8 cellular contexts compared by ENCODE assay signal in the genomic region with DNA sequence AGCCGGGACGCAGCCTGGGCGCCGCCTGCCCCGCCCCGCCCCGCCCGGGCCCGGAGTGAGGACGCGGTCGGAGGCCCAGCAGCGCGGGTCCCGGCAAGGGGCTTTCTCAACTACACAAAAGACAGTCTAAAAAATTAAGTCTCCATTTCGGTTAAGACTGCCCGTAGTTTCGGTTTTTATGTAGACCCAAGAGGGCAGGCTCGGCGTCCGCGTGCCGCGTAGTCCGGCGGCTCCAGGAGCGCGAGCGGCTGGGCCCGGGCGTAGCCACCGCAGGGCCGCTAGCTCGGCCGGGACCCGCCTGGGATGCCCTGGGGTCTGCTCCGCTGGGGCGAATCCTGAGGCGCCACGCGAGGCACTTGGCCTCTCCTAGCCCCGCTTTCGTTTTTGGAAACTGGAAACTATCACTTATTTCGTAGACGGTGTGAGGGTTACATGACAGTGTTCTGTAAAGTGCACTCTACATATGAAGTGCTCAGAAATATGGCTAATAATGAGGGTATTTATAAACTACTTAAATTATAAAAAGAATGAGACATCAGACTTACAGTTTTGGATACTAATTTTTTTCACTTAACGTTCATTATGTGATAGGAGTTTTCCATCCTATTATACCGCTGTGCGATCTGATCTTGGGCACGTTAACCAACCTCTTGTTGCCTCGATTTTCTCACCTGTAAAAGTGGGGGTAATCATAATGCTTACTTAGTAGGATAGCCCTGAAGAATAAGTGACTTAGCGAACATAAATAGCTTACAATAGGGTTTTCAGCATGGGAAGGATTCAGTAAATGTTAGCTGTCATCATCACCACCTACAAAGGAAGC. TPM values are rescaled to one million over a fixed set of nuclear protein-coding genes. Genes with fewer than 3 reads are reported as not detected.
A peak's percentile ranks its signal among the peaks of the same experiment; 100 is the strongest.
DNase-seq lines count a peak whose midpoint lies in the region; ATAC-seq and TF ChIP-seq lines count a peak whose summit lies in the region.

No MANE protein-coding gene starts in this region.

- H3K36me3 Mint-ChIP-seq in IgD-negative memory B cell: no peaks in the 10 kb centered on the region

- no peaks in the 10 kb centered on the region for H3K36me3 ChIP-seq in duodenal mucosa (ENCODE audit: control insufficient read depth in 1 of 2, insufficient read depth in 2 of 2, low read length in 2 of 2)
- no peaks in the 10 kb centered on the region for H3K36me3 ChIP-seq in lung (ENCODE audit: control insufficient read depth in 2 of 2, insufficient read depth in 2 of 2, low read length in 2 of 2)

- H3K27ac ChIP-seq in duodenal mucosa (ENCODE audit: low read depth, low read length) (peak overlapping the region; percentile 30), lung (ENCODE audit: low read depth in 1 of 2, low read length in 1 of 2) (peak overlapping the region in 1 of 2 donors; percentile 78)

- peak overlapping the region; percentile 34 to 38 for H3K9ac ChIP-seq in duodenal mucosa (ENCODE audit: low read depth in 1 of 2, low read length in 2 of 2)

- no peaks in the 10 kb centered on the region for H3K9me3 Mint-ChIP-seq in IgD-negative memory B cell

- DNase-seq in GM10248 (ENCODE audit: extremely low spot score) (peak; percentile 52), lung (ENCODE audit: low spot score) (no peak), NOMO-1 treated with dmso at 0.1 percent for 144 hours (lab: John Stamatoyannopoulos, UW; ENCODE audit: unreplicated experiment) (no peak)
- peak; percentile 36 to 37 for DNase-seq in activated CD4-positive, alpha-beta T cell treated with anti-CD3 and anti-CD28 coated beads for 4 hours
- peak; percentile 2 to 8 for DNase-seq in stimulated activated CD8-positive, alpha-beta memory T cell treated with anti-CD3 and anti-CD28 coated beads, Interleukin-4, amount 100 ng/mL, for 4 hours (ENCODE audit: low read depth in 2 of 2, low spot score in 1 of 2)

- WGBS in lung, 2 donors: 5 to 6% methylated on average over 51 of the region's 51 CpGs

- peaks cover 3 to 6% of the 10 kb centered on the region in 2 donors for H3K27me3 ChIP-seq in duodenal mucosa (ENCODE audit: control insufficient read depth in 1 of 2, insufficient read depth in 2 of 2, low read length in 2 of 2)
- H3K27me3 ChIP-seq in lung (ENCODE audit: control insufficient read depth, insufficient read depth): no peaks in the 10 kb centered on the region

- H3K4me3 Mint-ChIP-seq in IgD-negative memory B cell: peak overlapping the region; percentile 74 to 93 (median 90)

- peaks cover 10 to 26% (median 18%) of the 10 kb centered on the region in 3 donors for H3K4me1 Mint-ChIP-seq in IgD-negative memory B cell

- no peak overlapping the region for H3K27ac Mint-ChIP-seq in IgD-negative memory B cell

- peak; percentile 47 for ATAC-seq in GM21576 (IDR thresholded peaks at IDR 0.05; ENCODE audit: unreplicated experiment)
- peak; percentile 81 for ATAC-seq in lung (ENCODE audit: insufficient read depth, low FRiP score)

- POLR2A ChIA-PET in GM10248 (lab: Yijun Ruan, JAX): interaction anchor here (0.6 to 1.0 kb wide), 2 partner anchors 176 to 259 kb away, joined by 4 to 5 read pairs; partner anchors contain the start of gene STK17A

- CTCF ChIA-PET in GM10248 (lab: Yijun Ruan, JAX): interaction anchor here (0.8 to 5.6 kb wide), 5 partner anchors 8 to 178 kb away, joined by 3 to 35 read pairs (median 5); partner anchors contain the start of gene STK17A

- no peaks in the 10 kb centered on the region for H3K9me3 ChIP-seq in duodenal mucosa (ENCODE audit: control insufficient read depth in 1 of 2, low read length in 2 of 2)
- H3K9me3 ChIP-seq in lung (ENCODE audit: control insufficient read depth in 2 of 2, insufficient read depth in 1 of 2, low read length in 1 of 2): no peaks in the 10 kb centered on the region

- H3K4me3 ChIP-seq in duodenal mucosa (ENCODE audit: low read depth in 1 of 2, low read length in 2 of 2): peak overlapping the region; percentile 74 to 85
- H3K4me3 ChIP-seq in lung: peak overlapping the region; percentile 72

- TF ChIP-seq CTCF in GM10248 (IDR thresholded peaks at IDR 0.05; ENCODE audit: control extremely low read depth, extremely low read depth, low read depth, missing control alignments): no peak
- TF ChIP-seq CTCF in lung (IDR thresholded peaks at IDR 0.05; ENCODE audit: control extremely low read depth, extremely low read depth): no peak

- no peaks in the 10 kb centered on the region for H3K27me3 Mint-ChIP-seq in IgD-negative memory B cell

- H3K4me1 ChIP-seq in duodenal mucosa (ENCODE audit: control insufficient read depth in 1 of 2, insufficient read depth in 2 of 2, low read length in 2 of 2) (peaks cover 8 to 11% of the 10 kb centered on the region in 2 donors), lung (ENCODE audit: control insufficient read depth in 2 of 2, insufficient read depth in 2 of 2, low read length in 2 of 2) (peaks cover 0 to 8% of the 10 kb centered on the region in 2 donors)

RNA-seq across cellular contexts. Expression of gene BLVRA, which starts 0.6 kb away (rescaled TPM):
- polyA plus RNA-seq in IgD-negative memory B cell (34.4 TPM), lung (100 to 1,000 TPM; 102 to 143 TPM)
- 10 to 100 TPM; 25.9 to 92.2 TPM for total RNA-seq in lung

RNA-seq across cellular contexts. Expression of gene COA1, which starts 29.7 kb away (rescaled TPM):
- polyA plus RNA-seq in IgD-negative memory B cell (48.5 TPM), lung (10 to 100 TPM; 35.0 to 37.6 TPM)
- total RNA-seq in lung: 10 to 100 TPM; 47.7 to 92.1 TPM

Comparison
In these comparisons a context has a peak if more than half of its experiments do, and no peak if none do; other contexts are left out.
1. DNase-seq: peak in GM10248 (single experiment), activated CD4-positive, alpha-beta T cell treated with anti-CD3 and anti-CD28 coated beads for 4 hours (2 of 2) and stimulated activated CD8-positive, alpha-beta memory T cell treated with anti-CD3 and anti-CD28 coated beads, Interleukin-4, amount 100 ng/mL, for 4 hours (2 of 2); none in lung (single experiment) and NOMO-1 treated with dmso at 0.1 percent for 144 hours (single experiment).